16 cellular contexts compared by ENCODE assay signal in genomic region chr2:135256531-135257258, GRCh38.
DNase-seq lines count a peak whose midpoint lies in the region; ATAC-seq and TF ChIP-seq lines count a peak whose summit lies in the region.
"Had no signal": no experiment of that assay in that cellular context is flagged by ENCODE, and none has a peak within 500 bp of the region (broad histone marks: within the 10 kb centered on the region; RNA-seq: fewer than 3 reads in every experiment).

No MANE protein-coding gene starts in this region.

- no peaks in the 10 kb centered on the region for H3K27me3 Mint-ChIP-seq in HFFc6 (ENCODE audit: insufficient read depth)
- H3K27me3 Mint-ChIP-seq in type B pancreatic cell: no peaks in the 10 kb centered on the region
- H3K27me3 Mint-ChIP-seq: activated CD4-positive, alpha-beta T cell treated with anti-CD3 and anti-CD28 coated beads, Interleukin-2, amount 10 ng/mL, durations not matched to agents 7 days and 5 days had no signal

- DNase-seq in HFFc6 (peak; percentile 3), amniotic epithelial cell (ENCODE audit: low read depth) (peak; percentile 17), fibroblast of the aortic adventitia (ENCODE audit: low read depth) (peak; percentile 59), type B pancreatic cell (ENCODE audit: extremely low spot score, unreplicated experiment) (no peak), H4 (ENCODE audit: low spot score) (no peak), occipital lobe (lab: John Stamatoyannopoulos, UW) (no peak)
- DNase-seq: activated CD4-positive, alpha-beta T cell treated with anti-CD3 and anti-CD28 coated beads, Interleukin-2, amount 10 ng/mL, durations not matched to agents 7 days and 5 days; activated CD8-positive, alpha-beta memory T cell treated with anti-CD3 and anti-CD28 coated beads, Interleukin-2, amount 50 U/mL, for 48 hours; activated naive CD4-positive, alpha-beta T cell treated with Interleukin-2 at 50 U/mL for 16 hours; BE2C; NCI-H146; NCI-H226; sigmoid colon; SW 1271 had no signal

- H3K4me3 Mint-ChIP-seq in HFFc6: no peak overlapping the region
- H3K4me3 Mint-ChIP-seq in type B pancreatic cell: no peak overlapping the region
- H3K4me3 Mint-ChIP-seq: activated CD4-positive, alpha-beta T cell treated with anti-CD3 and anti-CD28 coated beads, Interleukin-2, amount 10 ng/mL, durations not matched to agents 7 days and 5 days had no signal

- no peak for ATAC-seq in HG02588 (IDR thresholded peaks at IDR 0.05; ENCODE audit: unreplicated experiment)

- H3K4me3 ChIP-seq in fibroblast of the aortic adventitia (ENCODE audit: low read depth, low read length): no peak overlapping the region
- H3K4me3 ChIP-seq: ascending aorta, sigmoid colon had no signal

- no peak overlapping the region for H3K27ac Mint-ChIP-seq in HFFc6
- peak overlapping the region; percentile 63 for H3K27ac Mint-ChIP-seq in type B pancreatic cell
- H3K27ac Mint-ChIP-seq: activated CD4-positive, alpha-beta T cell treated with anti-CD3 and anti-CD28 coated beads, Interleukin-2, amount 10 ng/mL, durations not matched to agents 7 days and 5 days had no signal

- TF ChIP-seq CTCF in HFFc6 (IDR thresholded peaks at IDR 0.05) (no peak), fibroblast of the aortic adventitia (IDR thresholded peaks at IDR 0.05; ENCODE audit: insufficient read depth, low read length) (no peak), type B pancreatic cell (conservative IDR thresholded peaks at IDR 0.05) (no peak)

- 0 out of 2 replicates have a peak, but pooled peaks cover under 1% of the 10 kb centered on the region for H3K36me3 Mint-ChIP-seq in HFFc6 (ENCODE audit: low read depth)
- H3K36me3 Mint-ChIP-seq in type B pancreatic cell: peaks cover 4% of the 10 kb centered on the region

- H3K9me3 Mint-ChIP-seq in HFFc6: no peaks in the 10 kb centered on the region; the same call in 1 of the 2 replicates
- H3K9me3 Mint-ChIP-seq in type B pancreatic cell: peaks cover 3% of the 10 kb centered on the region

- H3K4me1 Mint-ChIP-seq in HFFc6 (ENCODE audit: low read depth) (peaks cover 17% of the 10 kb centered on the region), type B pancreatic cell (ENCODE audit: unreplicated experiment) (no peaks in the 10 kb centered on the region)
- H3K4me1 Mint-ChIP-seq: activated CD4-positive, alpha-beta T cell treated with anti-CD3 and anti-CD28 coated beads, Interleukin-2, amount 10 ng/mL, durations not matched to agents 7 days and 5 days had no signal

Comparison
In these comparisons a context has a peak if more than half of its experiments do, and no peak if none do; other contexts are left out.
1. DNase-seq: peak in HFFc6 (single experiment), amniotic epithelial cell (single experiment) and fibroblast of the aortic adventitia (single experiment); none in type B pancreatic cell (single experiment), H4 (single experiment) and occipital lobe (single experiment).